2 cellular contexts compared by ENCODE assay signal in genomic region chr10:82221750-82222149, GRCh38.
TF ChIP-seq lines count a peak whose summit lies in the region.

No MANE protein-coding gene starts in this region.

TF ChIP-seq in GM23338, 12 proteins besides CTCF, POLR2A, EP300 and RAD21:
- no peak for TF ChIP-seq ETS1 (IDR thresholded peaks at IDR 0.05)
- no peak for TF ChIP-seq ZNF462 (CRISPR knock-in tag; IDR thresholded peaks at IDR 0.05)
- TF ChIP-seq EZH2 (IDR thresholded peaks at IDR 0.05; ENCODE audit: low read depth, unreplicated experiment) = no peak
- TF ChIP-seq ZNF331 (CRISPR knock-in tag; IDR thresholded peaks at IDR 0.05; ENCODE audit: low read depth) = no peak
- no peak for TF ChIP-seq REST (IDR thresholded peaks at IDR 0.05; ENCODE audit: unreplicated experiment)
- no peak for TF ChIP-seq POLR2AphosphoS5 (IDR thresholded peaks at IDR 0.05; ENCODE audit: low read depth)
- no peak for TF ChIP-seq CREB1 (CRISPR knock-in tag; IDR thresholded peaks at IDR 0.05; ENCODE audit: low read depth)
- no peak for TF ChIP-seq NANOG (IDR thresholded peaks at IDR 0.05; ENCODE audit: borderline replicate concordance)
- TF ChIP-seq STAT1 (IDR thresholded peaks at IDR 0.05; ENCODE audit: unreplicated experiment) = no peak

TF ChIP-seq in H1, 55 proteins besides CTCF, POLR2A, EP300 and RAD21:
- TF ChIP-seq KDM1A (IDR thresholded peaks at IDR 0.05; ENCODE audit: borderline replicate concordance, low read length) (no peak), RFX5 (IDR thresholded peaks at IDR 0.05; ENCODE audit: borderline replicate concordance, low read depth, low read length) (no peak), BACH1 (IDR thresholded peaks at IDR 0.05; ENCODE audit: low read length) (no peak), SIN3A (conservative IDR thresholded peaks at IDR 0.05 in 1 of 2, IDR thresholded peaks at IDR 0.05 in 1 of 2; ENCODE audit: low read depth in 1 of 2, low read length in 2 of 2) (no peak), CHD1 (IDR thresholded peaks at IDR 0.05; ENCODE audit: low read depth, low read length) (no peak), ZNF274 (IDR thresholded peaks at IDR 0.05; ENCODE audit: borderline replicate concordance, extremely low read depth, low read length) (no peak), CBX8 (IDR thresholded peaks at IDR 0.05; ENCODE audit: borderline replicate concordance, low read depth, low read length) (no peak), CBX5 (IDR thresholded peaks at IDR 0.05; ENCODE audit: low read depth, low read length) (no peak), PHF8 (conservative IDR thresholded peaks at IDR 0.05; ENCODE audit: low read depth, low read length) (no peak), ATF2 (IDR thresholded peaks at IDR 0.05; ENCODE audit: low read length) (no peak), USF2 (IDR thresholded peaks at IDR 0.05; ENCODE audit: low read length) (no peak), TAF7 (optimal IDR thresholded peaks at IDR 0.05; ENCODE audit: borderline replicate concordance, low read depth, low read length) (no peak)
